In the genomic region with DNA sequence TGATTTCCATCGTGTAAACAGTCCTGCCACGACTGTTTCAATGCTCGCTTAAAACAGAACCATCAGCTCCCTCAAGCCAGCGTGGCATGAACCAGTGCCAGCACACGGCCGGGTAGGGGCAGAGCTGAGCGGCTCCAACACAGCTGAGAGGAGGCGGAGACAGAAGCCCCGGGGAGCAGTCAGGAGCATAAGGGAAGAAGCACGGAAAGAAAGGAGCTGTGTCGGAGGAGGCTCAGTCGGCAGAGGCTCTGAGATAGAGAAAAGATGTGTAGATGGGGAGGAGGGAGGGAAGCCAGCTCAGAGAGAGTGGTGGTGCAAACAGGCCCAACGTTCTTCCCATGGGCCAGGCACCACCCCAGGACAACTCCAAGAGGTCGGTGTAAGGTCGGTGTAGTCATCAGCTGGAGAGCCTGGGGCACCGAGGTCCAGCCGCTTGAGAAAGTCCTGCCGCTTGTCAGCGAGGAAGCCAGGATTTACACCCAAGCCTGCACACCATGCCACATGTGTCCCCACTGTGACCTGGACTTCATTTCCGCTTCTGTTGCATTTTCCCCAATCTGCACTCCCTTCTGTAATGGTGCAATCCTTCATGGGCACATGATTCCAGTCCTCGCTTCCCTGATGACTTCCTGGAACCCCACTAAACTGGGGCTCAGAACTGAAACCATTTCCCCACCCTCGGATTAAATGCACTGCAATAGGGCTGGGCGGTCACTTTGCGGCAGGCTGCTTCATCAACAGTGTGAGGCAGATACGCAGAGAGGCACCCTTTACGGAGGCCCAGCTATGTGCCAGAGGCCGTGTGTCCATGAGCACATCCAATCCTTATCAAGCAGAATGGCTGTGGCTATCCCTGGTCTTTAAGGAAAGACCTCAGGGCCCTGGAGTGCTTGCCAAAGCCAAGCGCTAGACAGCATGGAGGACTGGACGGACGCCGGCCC, we compare ENCODE assay signal across 10 cellular contexts. TPM values are rescaled to one million over a fixed set of nuclear protein-coding genes. Genes with fewer than 3 reads are reported as not detected.
DNase-seq lines count a peak whose midpoint lies in the region; ATAC-seq and TF ChIP-seq lines count a peak whose summit lies in the region.
"Had no signal": no experiment of that assay in that cellular context is flagged by ENCODE, and none has a peak within 500 bp of the region (broad histone marks: within the 10 kb centered on the region; RNA-seq: fewer than 3 reads in every experiment).

No MANE protein-coding gene starts in this region.

- H3K4me3 Mint-ChIP-seq in stimulated activated effector memory CD8-positive, alpha-beta T cell treated with anti-CD3 and anti-CD28 coated beads, Interleukin-12 subunit alpha, Interleukin-12 subunit beta, amount 100 ng/mL, for 72 hours = no peak overlapping the region

- ATAC-seq in stimulated activated effector memory CD8-positive, alpha-beta T cell treated with anti-CD3 and anti-CD28 coated beads, Interleukin-12 subunit alpha, Interleukin-12 subunit beta, amount 100 ng/mL, for 72 hours = peak; percentile 22
- no peak for ATAC-seq in GM18517 (IDR thresholded peaks at IDR 0.05; ENCODE audit: unreplicated experiment)

- peak; percentile 36 for DNase-seq in LHCN-M2 (ENCODE audit: low read depth)
- DNase-seq in cerebellum (ENCODE audit: low spot score) = peak; percentile 17
- DNase-seq in stimulated activated effector memory CD8-positive, alpha-beta T cell treated with anti-CD3 and anti-CD28 coated beads, Interleukin-12 subunit alpha, Interleukin-12 subunit beta, amount 100 ng/mL, for 72 hours (ENCODE audit: low spot score in 2 of 2) = no peak
- no peak for DNase-seq in stimulated activated CD8-positive, alpha-beta memory T cell treated with anti-CD3 and anti-CD28 coated beads, Interleukin-4, amount 100 ng/mL, for 48 hours
- no peak for DNase-seq in HK-2 (ENCODE audit: unreplicated experiment)
- DNase-seq in activated CD4-positive, CD25-positive, alpha-beta regulatory T cell (lab: John Stamatoyannopoulos, UW) = no peak
- DNase-seq: central memory CD4-positive, alpha-beta T cell had no signal

- no peak overlapping the region for H3K9ac ChIP-seq in liver (ENCODE audit: low read depth in 1 of 2, low read length in 2 of 2)

- 78% methylated on average over 31 of the region's 31 CpGs for WGBS in liver

- no peak for TF ChIP-seq RAD21 in liver (IDR thresholded peaks at IDR 0.05)

- H3K4me1 Mint-ChIP-seq in stimulated activated effector memory CD8-positive, alpha-beta T cell treated with anti-CD3 and anti-CD28 coated beads, Interleukin-12 subunit alpha, Interleukin-12 subunit beta, amount 100 ng/mL, for 72 hours = no peaks in the 10 kb centered on the region

- no peaks in the 10 kb centered on the region for H3K36me3 ChIP-seq in liver (ENCODE audit: control insufficient read depth in 4 of 4, insufficient read depth in 3 of 4, low read depth in 1 of 4, low read length in 3 of 4)

- H3K36me3 Mint-ChIP-seq in stimulated activated effector memory CD8-positive, alpha-beta T cell treated with anti-CD3 and anti-CD28 coated beads, Interleukin-12 subunit alpha, Interleukin-12 subunit beta, amount 100 ng/mL, for 72 hours = no peaks in the 10 kb centered on the region

- no peaks in the 10 kb centered on the region for H3K9me3 ChIP-seq in liver (ENCODE audit: control insufficient read depth in 4 of 4, low read length in 3 of 4)

- H3K4me3 ChIP-seq in liver (ENCODE audit: low read depth in 1 of 3, low read length in 3 of 3) = no peak overlapping the region
- H3K4me3 ChIP-seq: SK-N-MC had no signal

- H3K9me3 Mint-ChIP-seq in stimulated activated effector memory CD8-positive, alpha-beta T cell treated with anti-CD3 and anti-CD28 coated beads, Interleukin-12 subunit alpha, Interleukin-12 subunit beta, amount 100 ng/mL, for 72 hours = peaks cover 5% of the 10 kb centered on the region

- H3K4me1 ChIP-seq in liver (ENCODE audit: control insufficient read depth in 4 of 4, insufficient read depth in 4 of 4, low read length in 3 of 4) = peaks cover 0 to 3% (median 0%) of the 10 kb centered on the region in 4 donors

- H3K27me3 ChIP-seq in liver (ENCODE audit: control insufficient read depth in 4 of 4, insufficient read depth in 4 of 4, low read length in 3 of 4) = no peaks in the 10 kb centered on the region

- no peak overlapping the region for H3K27ac ChIP-seq in liver (ENCODE audit: low read depth in 1 of 2, low read length in 2 of 2)
- H3K27ac ChIP-seq: SK-N-MC had no signal

- H3K27ac Mint-ChIP-seq in stimulated activated effector memory CD8-positive, alpha-beta T cell treated with anti-CD3 and anti-CD28 coated beads, Interleukin-12 subunit alpha, Interleukin-12 subunit beta, amount 100 ng/mL, for 72 hours = no peak overlapping the region

- no peak for TF ChIP-seq CTCF in liver (IDR thresholded peaks at IDR 0.05; ENCODE audit: low read depth, low read length, missing input control)

TF ChIP-seq in liver, 16 proteins besides CTCF, POLR2A, EP300 and RAD21:
- TF ChIP-seq SP1 (IDR thresholded peaks at IDR 0.05) (no peak), NR2F2 (IDR thresholded peaks at IDR 0.05) (peak; percentile 49), JUND (IDR thresholded peaks at IDR 0.05) (no peak), GABPA (IDR thresholded peaks at IDR 0.05 in 1 of 2, conservative IDR thresholded peaks at IDR 0.05 in 1 of 2) (no peak), TAF1 (conservative IDR thresholded peaks at IDR 0.05) (no peak), HNF4G (IDR thresholded peaks at IDR 0.05) (no peak), FOXA2 (IDR thresholded peaks at IDR 0.05) (no peak), YY1 (IDR thresholded peaks at IDR 0.05) (no peak), HNF4A (conservative IDR thresholded peaks at IDR 0.05) (no peak), FOXA1 (IDR thresholded peaks at IDR 0.05) (no peak), RXRA (IDR thresholded peaks at IDR 0.05) (peak in 1 of 2 donors; percentile 16), EGR1 (IDR thresholded peaks at IDR 0.05; ENCODE audit: low read depth in 2 of 2) (no peak)
- TF ChIP-seq, protein P1, sequence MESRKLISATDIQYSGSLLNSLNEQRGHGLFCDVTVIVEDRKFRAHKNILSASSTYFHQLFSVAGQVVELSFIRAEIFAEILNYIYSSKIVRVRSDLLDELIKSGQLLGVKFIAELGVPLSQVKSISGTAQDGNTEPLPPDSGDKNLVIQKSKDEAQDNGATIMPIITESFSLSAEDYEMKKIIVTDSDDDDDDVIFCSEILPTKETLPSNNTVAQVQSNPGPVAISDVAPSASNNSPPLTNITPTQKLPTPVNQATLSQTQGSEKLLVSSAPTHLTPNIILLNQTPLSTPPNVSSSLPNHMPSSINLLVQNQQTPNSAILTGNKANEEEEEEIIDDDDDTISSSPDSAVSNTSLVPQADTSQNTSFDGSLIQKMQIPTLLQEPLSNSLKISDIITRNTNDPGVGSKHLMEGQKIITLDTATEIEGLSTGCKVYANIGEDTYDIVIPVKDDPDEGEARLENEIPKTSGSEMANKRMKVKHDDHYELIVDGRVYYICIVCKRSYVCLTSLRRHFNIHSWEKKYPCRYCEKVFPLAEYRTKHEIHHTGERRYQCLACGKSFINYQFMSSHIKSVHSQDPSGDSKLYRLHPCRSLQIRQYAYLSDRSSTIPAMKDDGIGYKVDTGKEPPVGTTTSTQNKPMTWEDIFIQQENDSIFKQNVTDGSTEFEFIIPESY (IDR thresholded peaks at IDR 0.05) = no peak
- TF ChIP-seq, protein P2, sequence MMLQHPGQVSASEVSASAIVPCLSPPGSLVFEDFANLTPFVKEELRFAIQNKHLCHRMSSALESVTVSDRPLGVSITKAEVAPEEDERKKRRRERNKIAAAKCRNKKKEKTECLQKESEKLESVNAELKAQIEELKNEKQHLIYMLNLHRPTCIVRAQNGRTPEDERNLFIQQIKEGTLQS (IDR thresholded peaks at IDR 0.05) = no peak
- TF ChIP-seq, protein P3, sequence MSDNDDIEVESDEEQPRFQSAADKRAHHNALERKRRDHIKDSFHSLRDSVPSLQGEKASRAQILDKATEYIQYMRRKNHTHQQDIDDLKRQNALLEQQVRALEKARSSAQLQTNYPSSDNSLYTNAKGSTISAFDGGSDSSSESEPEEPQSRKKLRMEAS (IDR thresholded peaks at IDR 0.05) = no peak
- TF ChIP-seq, protein P4, sequence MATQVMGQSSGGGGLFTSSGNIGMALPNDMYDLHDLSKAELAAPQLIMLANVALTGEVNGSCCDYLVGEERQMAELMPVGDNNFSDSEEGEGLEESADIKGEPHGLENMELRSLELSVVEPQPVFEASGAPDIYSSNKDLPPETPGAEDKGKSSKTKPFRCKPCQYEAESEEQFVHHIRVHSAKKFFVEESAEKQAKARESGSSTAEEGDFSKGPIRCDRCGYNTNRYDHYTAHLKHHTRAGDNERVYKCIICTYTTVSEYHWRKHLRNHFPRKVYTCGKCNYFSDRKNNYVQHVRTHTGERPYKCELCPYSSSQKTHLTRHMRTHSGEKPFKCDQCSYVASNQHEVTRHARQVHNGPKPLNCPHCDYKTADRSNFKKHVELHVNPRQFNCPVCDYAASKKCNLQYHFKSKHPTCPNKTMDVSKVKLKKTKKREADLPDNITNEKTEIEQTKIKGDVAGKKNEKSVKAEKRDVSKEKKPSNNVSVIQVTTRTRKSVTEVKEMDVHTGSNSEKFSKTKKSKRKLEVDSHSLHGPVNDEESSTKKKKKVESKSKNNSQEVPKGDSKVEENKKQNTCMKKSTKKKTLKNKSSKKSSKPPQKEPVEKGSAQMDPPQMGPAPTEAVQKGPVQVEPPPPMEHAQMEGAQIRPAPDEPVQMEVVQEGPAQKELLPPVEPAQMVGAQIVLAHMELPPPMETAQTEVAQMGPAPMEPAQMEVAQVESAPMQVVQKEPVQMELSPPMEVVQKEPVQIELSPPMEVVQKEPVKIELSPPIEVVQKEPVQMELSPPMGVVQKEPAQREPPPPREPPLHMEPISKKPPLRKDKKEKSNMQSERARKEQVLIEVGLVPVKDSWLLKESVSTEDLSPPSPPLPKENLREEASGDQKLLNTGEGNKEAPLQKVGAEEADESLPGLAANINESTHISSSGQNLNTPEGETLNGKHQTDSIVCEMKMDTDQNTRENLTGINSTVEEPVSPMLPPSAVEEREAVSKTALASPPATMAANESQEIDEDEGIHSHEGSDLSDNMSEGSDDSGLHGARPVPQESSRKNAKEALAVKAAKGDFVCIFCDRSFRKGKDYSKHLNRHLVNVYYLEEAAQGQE (IDR thresholded peaks at IDR 0.05) = no peak
TF ChIP-seq in liver: peak in this region for 2.

RNA-seq across cellular contexts. Expression of a gene that starts 43.5 kb away (rescaled TPM):
- total RNA-seq in LHCN-M2 (2014; rRNA removed) (0.32 and 0.63 TPM in 2 replicates), cerebellum (1.1 TPM), liver (under 1 TPM; 0.05 to 0.08 TPM)
- polyA plus RNA-seq in LHCN-M2 (2012) = 1.7 TPM
- polyA plus RNA-seq in liver = under 1 TPM; 0.02 to 0.14 TPM

Comparison
In these comparisons a context has a peak if more than half of its experiments do, and no peak if none do; other contexts are left out.
1. DNase-seq: peak in LHCN-M2 (single experiment) and cerebellum (single experiment); none in stimulated activated effector memory CD8-positive, alpha-beta T cell treated with anti-CD3 and anti-CD28 coated beads, Interleukin-12 subunit alpha, Interleukin-12 subunit beta, amount 100 ng/mL, for 72 hours (0 of 2), stimulated activated CD8-positive, alpha-beta memory T cell treated with anti-CD3 and anti-CD28 coated beads, Interleukin-4, amount 100 ng/mL, for 48 hours (single experiment), HK-2 (single experiment) and activated CD4-positive, CD25-positive, alpha-beta regulatory T cell (0 of 4).